Comparison of ENCODE assay signal across 19 cellular contexts in genomic region chr12:109567296-109567695, GRCh38. TPM values are rescaled to one million over a fixed set of nuclear protein-coding genes. Genes with fewer than 3 reads are reported as not detected.
A peak's percentile ranks its signal among the peaks of the same experiment; 100 is the strongest.
DNase-seq lines count a peak whose midpoint lies in the region; ATAC-seq and TF ChIP-seq lines count a peak whose summit lies in the region.
"Had no signal": no experiment of that assay in that cellular context is flagged by ENCODE, and none has a peak within 500 bp of the region (broad histone marks: within the 10 kb centered on the region; RNA-seq: fewer than 3 reads in every experiment).

No MANE protein-coding gene starts in this region.

- peak; percentile 26 for DNase-seq in Right ventricle myocardium inferior (ENCODE audit: missing footprints)
- no peak for DNase-seq in heart left ventricle
- peak; percentile 82 for DNase-seq in left lobe of liver (ENCODE audit: low spot score)
- peak; percentile 17 for DNase-seq in prostate gland (ENCODE audit: low spot score)
- DNase-seq in WERI-Rb-1: no peak
- DNase-seq: Caco-2; CD4-positive, CD25-positive, alpha-beta regulatory T cell; CD8-positive, alpha-beta T cell; DMS153; DND-41; GDM1; H9 had no signal

- WGBS in heart left ventricle, 4 donors: 87 to 95% (median 89%) methylated on average over 8 to 10 of the region's 10 CpGs
- 79% methylated on average over 10 of the region's 10 CpGs for WGBS in prostate gland

- H3K36me3 ChIP-seq in heart left ventricle (peaks cover 0 to 71% (median 56%) of the 10 kb centered on the region in 9 donors), prostate gland (peaks cover 0 to 12% of the 10 kb centered on the region in 2 donors), WERI-Rb-1 (peaks cover 64% of the 10 kb centered on the region)

- H3K4me3 ChIP-seq in heart left ventricle: no peak overlapping the region
- H3K4me3 ChIP-seq in prostate gland: no peak overlapping the region
- no peak overlapping the region for H3K4me3 ChIP-seq in WERI-Rb-1 (ENCODE audit: low read depth, low read length)
- H3K4me3 ChIP-seq: BLaER1, GM12878, GM23338 had no signal

- no peak for TF ChIP-seq CTCF in heart left ventricle (IDR thresholded peaks at IDR 0.05)
- TF ChIP-seq CTCF in 22Rv1 (IDR thresholded peaks at IDR 0.05): no peak; the same call in 1 of the 2 replicates
- TF ChIP-seq CTCF in prostate gland (IDR thresholded peaks at IDR 0.05): no peak
- no peak for TF ChIP-seq CTCF in WERI-Rb-1 (IDR thresholded peaks at IDR 0.05; ENCODE audit: low read depth, low read length)

- no peak for TF ChIP-seq POLR2A in heart left ventricle (IDR thresholded peaks at IDR 0.05)
- no peak for TF ChIP-seq POLR2A in prostate gland (IDR thresholded peaks at IDR 0.05)

- no peak overlapping the region for H3K27ac ChIP-seq in heart left ventricle
- peak overlapping the region; percentile 85 for H3K27ac ChIP-seq in 22Rv1
- no peak overlapping the region for H3K27ac ChIP-seq in prostate gland
- no peak overlapping the region for H3K27ac ChIP-seq in WERI-Rb-1
- H3K27ac ChIP-seq: BLaER1, C4-2B had no signal

- ATAC-seq in Right ventricle myocardium inferior (no peak), heart left ventricle (no peak), left lobe of liver (peak; percentile 79), HG03139 (IDR thresholded peaks at IDR 0.05; ENCODE audit: unreplicated experiment) (no peak)
- ATAC-seq: CD8-positive, alpha-beta T cell; GM12878; GM23338; HCT116 had no signal

- H3K27me3 ChIP-seq in heart left ventricle (no peaks in the 10 kb centered on the region), prostate gland (replicated peaks; ENCODE audit: insufficient read depth) (no peaks in the 10 kb centered on the region), WERI-Rb-1 (ENCODE audit: insufficient read depth, low read depth, severe bottlenecking) (no peaks in the 10 kb centered on the region)
- H3K27me3 ChIP-seq: BLaER1 had no signal

- H3K4me1 ChIP-seq in heart left ventricle (peaks cover 0 to 25% (median 11%) of the 10 kb centered on the region in 12 donors), prostate gland (replicated peaks) (peaks cover 4% of the 10 kb centered on the region)
- H3K4me1 ChIP-seq: Caco-2 had no signal

- intact Hi-C loops in Right ventricle myocardium inferior (cut with DNase I): no loop called here
- intact Hi-C loops in heart left ventricle (cut with DNase I): no loop called here
- intact Hi-C loops in prostate gland (cut with DNase I): no loop called here

- H3K9me3 ChIP-seq in heart left ventricle: no peaks in the 10 kb centered on the region
- H3K9me3 ChIP-seq in prostate gland: no peaks in the 10 kb centered on the region
- H3K9me3 ChIP-seq in WERI-Rb-1 (ENCODE audit: severe bottlenecking): no peaks in the 10 kb centered on the region

RNA-seq across cellular contexts. Expression of gene MMAB, which starts 6.0 kb away (rescaled TPM):
- total RNA-seq in Right ventricle myocardium inferior (61.7 TPM), heart left ventricle (10 to 100 TPM; 29.5 to 43.3 (median 34.4) TPM), left lobe of liver (41.1 TPM), prostate gland (10 to 100 TPM; 23.1 to 79.2 TPM)
- polyA plus RNA-seq in heart left ventricle: 10 to 100 TPM; 38.1 to 43.4 TPM

RNA-seq across cellular contexts. Expression of gene MVK, which starts 6.3 kb away (rescaled TPM):
- total RNA-seq in Right ventricle myocardium inferior (11.8 TPM), heart left ventricle (10 to 100 TPM in 5 of 9 donors, 1 to 10 TPM in 4; 7.9 to 14.9 (median 10.1) TPM), left lobe of liver (16.5 TPM), prostate gland (10 to 100 TPM; 13.4 to 54.1 TPM)
- polyA plus RNA-seq in heart left ventricle: 10 to 100 TPM; 13.4 to 13.9 TPM

Comparison
In these comparisons a context has a peak if more than half of its experiments do, and no peak if none do; other contexts are left out.
1. DNase-seq: peak in Right ventricle myocardium inferior (single experiment), left lobe of liver (single experiment) and prostate gland (single experiment); none in heart left ventricle (0 of 5) and WERI-Rb-1 (single experiment).